In genomic region chr3:149744151-149744550, GRCh38 we compare ENCODE assay signal across 19 cellular contexts. TPM values are rescaled to one million over a fixed set of nuclear protein-coding genes. Genes with fewer than 3 reads are reported as not detected.
A peak's percentile ranks its signal among the peaks of the same experiment; 100 is the strongest.
DNase-seq lines count a peak whose midpoint lies in the region; ATAC-seq, FAIRE-seq and TF ChIP-seq lines count a peak whose summit lies in the region.
"Had no signal": no experiment of that assay in that cellular context is flagged by ENCODE, and none has a peak within 500 bp of the region (broad histone marks: within the 10 kb centered on the region; RNA-seq: fewer than 3 reads in every experiment).

No MANE protein-coding gene starts in this region.

- H3K4me1 Mint-ChIP-seq in activated T-cell treated with anti-CD3 and anti-CD28 coated beads, Interleukin-2, amount 50 U/mL, for 72 hours (ENCODE audit: low read depth), result peaks cover 2% of the 10 kb centered on the region
- H3K4me1 Mint-ChIP-seq in activated T-cell treated with anti-CD3 and anti-CD28 coated beads, Interleukin-2, amount 50 U/mL, for 4 hours (ENCODE audit: low read depth), result peaks cover 11% of the 10 kb centered on the region
- H3K4me1 Mint-ChIP-seq: CD14-positive monocyte had no signal

- no peak overlapping the region for H3K4me3 ChIP-seq in K562
- H3K4me3 ChIP-seq: BLaER1 had no signal

- H3K27me3 Mint-ChIP-seq in activated T-cell treated with anti-CD3 and anti-CD28 coated beads, Interleukin-2, amount 50 U/mL, for 72 hours (ENCODE audit: low read depth), result no peaks in the 10 kb centered on the region
- H3K27me3 Mint-ChIP-seq in activated T-cell treated with anti-CD3 and anti-CD28 coated beads, Interleukin-2, amount 50 U/mL, for 4 hours (ENCODE audit: low read depth), result no peaks in the 10 kb centered on the region
- H3K27me3 Mint-ChIP-seq: CD4-positive, alpha-beta memory T cell had no signal

- intact Hi-C loops in K562 (cut with micrococcal nuclease), result no loop called here

- in situ Hi-C loops in K562 (cut with MboI), result no loop called here

- TF ChIP-seq CTCF in K562 (IDR thresholded peaks at IDR 0.05 in 2 of 3, conservative IDR thresholded peaks at IDR 0.05 in 1 of 3; ENCODE audit: insufficient read depth in 2 of 3, low read depth in 1 of 3, low read length in 3 of 3), result no peak

- no peak overlapping the region for H3K4me3 Mint-ChIP-seq in activated T-cell treated with anti-CD3 and anti-CD28 coated beads, Interleukin-2, amount 50 U/mL, for 72 hours
- H3K4me3 Mint-ChIP-seq in activated T-cell treated with anti-CD3 and anti-CD28 coated beads, Interleukin-2, amount 50 U/mL, for 4 hours, result no peak overlapping the region
- H3K4me3 Mint-ChIP-seq: CD14-positive monocyte; CD4-positive, alpha-beta memory T cell; H9 had no signal

- no peak for TF ChIP-seq EP300 in K562 (IDR thresholded peaks at IDR 0.05; ENCODE audit: low read length)

- H3K36me3 ChIP-seq in K562 (ENCODE audit: control insufficient read depth, insufficient read depth, low read length), result peaks cover 45% of the 10 kb centered on the region; the same call in 1 of the 3 replicates

- H3K79me2 ChIP-seq in K562 (ENCODE audit: control insufficient read depth, insufficient read depth, low read length), result no peaks in the 10 kb centered on the region

- no peak for DNase-seq in activated T-cell treated with anti-CD3 and anti-CD28 coated beads, Interleukin-2, amount 50 U/mL, for 72 hours
- no peak for DNase-seq in activated T-cell treated with anti-CD3 and anti-CD28 coated beads, Interleukin-2, amount 50 U/mL, for 4 hours
- DNase-seq in K562 (ENCODE audit: extremely low read depth in 1 of 4, low spot score in 3 of 4), result no peak
- DNase-seq in glomerular endothelial cell (ENCODE audit: extremely low read depth, low read depth, low spot score), result peak; percentile 18
- no peak for DNase-seq in urothelium cell line (ENCODE audit: low spot score)
- no peak for DNase-seq in HTR-8/SVneo (ENCODE audit: insufficient read length, low spot score)
- DNase-seq: 8988T; CD4-positive, alpha-beta memory T cell; DMS153; DMS79; GF-D8; H9 had no signal

- H3K27ac ChIP-seq in K562 (ENCODE audit: extremely low read depth, low read depth, low read length), result no peak overlapping the region
- H3K27ac ChIP-seq: BLaER1 had no signal

- H3K9ac ChIP-seq in K562 (ENCODE audit: insufficient read depth in 1 of 2, low read depth in 2 of 2, low read length in 2 of 2), result no peak overlapping the region
- H3K9ac ChIP-seq: BLaER1 had no signal

- H2AFZ ChIP-seq in K562 (ENCODE audit: low read depth, low read length), result no peak overlapping the region

- no peaks in the 10 kb centered on the region for H3K9me3 ChIP-seq in K562 (replicated peaks; ENCODE audit: control insufficient read depth, insufficient read depth, low read depth, low read length)
- H3K9me3 ChIP-seq: BLaER1 had no signal

- no peaks in the 10 kb centered on the region for H3K9me3 Mint-ChIP-seq in activated T-cell treated with anti-CD3 and anti-CD28 coated beads, Interleukin-2, amount 50 U/mL, for 72 hours
- no peaks in the 10 kb centered on the region for H3K9me3 Mint-ChIP-seq in activated T-cell treated with anti-CD3 and anti-CD28 coated beads, Interleukin-2, amount 50 U/mL, for 4 hours
- H3K9me3 Mint-ChIP-seq: CD14-positive monocyte; CD4-positive, alpha-beta memory T cell; H9 had no signal

- BruUV-seq in K562 (replicated peaks; lab: Mats Ljungman, UMichigan), result no TSS peak

- FAIRE-seq in K562 (lab: Jason Lieb, UNC) (peak; percentile 40), urothelium cell line (lab: Jason Lieb, UNC) (no peak), HTR-8/SVneo (lab: Jason Lieb, UNC) (no peak)
- FAIRE-seq: H1 had no signal

- POLR2A ChIA-PET in K562 (lab: Yijun Ruan, JAX), result no interaction called here

- H3K27me3 ChIP-seq in K562 (ENCODE audit: control insufficient read depth in 2 of 2, insufficient read depth in 2 of 2, low read length in 2 of 2), result no peaks in the 10 kb centered on the region
- H3K27me3 ChIP-seq: BLaER1 had no signal

- no peak overlapping the region for H3K4me2 ChIP-seq in K562 (ENCODE audit: insufficient read depth, low read length)
- H3K4me2 ChIP-seq: BLaER1 had no signal

- CTCF ChIA-PET in K562 (lab: Yijun Ruan, JAX; ENCODE audit: low intra/inter-chr PET ratio), result no interaction called here

- ATAC-seq in activated T-cell treated with anti-CD3 and anti-CD28 coated beads, Interleukin-2, amount 50 U/mL, for 72 hours (replicated peaks in 1 of 2), result no peak
- no peak for ATAC-seq in activated T-cell treated with anti-CD3 and anti-CD28 coated beads, Interleukin-2, amount 50 U/mL, for 4 hours
- ATAC-seq in K562 (no peak), GM21381 (IDR thresholded peaks at IDR 0.05; ENCODE audit: unreplicated experiment) (no peak)

- TF ChIP-seq RAD21 in K562 (CRISPR knock-in tag; conservative IDR thresholded peaks at IDR 0.05 in 1 of 2, IDR thresholded peaks at IDR 0.05 in 1 of 2), result no peak

- peak overlapping the region; percentile 21 for H3K27ac Mint-ChIP-seq in activated T-cell treated with anti-CD3 and anti-CD28 coated beads, Interleukin-2, amount 50 U/mL, for 72 hours
- H3K27ac Mint-ChIP-seq: CD14-positive monocyte, H9 had no signal

- H3K4me1 ChIP-seq in K562 (replicated peaks in 1 of 2; ENCODE audit: control insufficient read depth in 2 of 2, insufficient read depth in 2 of 2, low read length in 2 of 2), result no peaks in the 10 kb centered on the region
- H3K4me1 ChIP-seq: BLaER1 had no signal

- H4K20me1 ChIP-seq in K562 (replicated peaks; ENCODE audit: control insufficient read depth, insufficient read depth, low read length), result no peaks in the 10 kb centered on the region
- H4K20me1 ChIP-seq: BLaER1 had no signal

- no peaks in the 10 kb centered on the region for H3K9me1 ChIP-seq in K562 (ENCODE audit: control insufficient read depth, insufficient read depth, low read length)

- no peak for TF ChIP-seq POLR2A in K562 (conservative IDR thresholded peaks at IDR 0.05)

- H3K36me3 Mint-ChIP-seq in activated T-cell treated with anti-CD3 and anti-CD28 coated beads, Interleukin-2, amount 50 U/mL, for 72 hours (ENCODE audit: insufficient read depth in 2 of 2), result peaks cover 23 to 31% of the 10 kb centered on the region in 2 donors
- H3K36me3 Mint-ChIP-seq in activated T-cell treated with anti-CD3 and anti-CD28 coated beads, Interleukin-2, amount 50 U/mL, for 4 hours (ENCODE audit: insufficient read depth), result peaks cover 46% of the 10 kb centered on the region

TF ChIP-seq in K562, 482 proteins besides CTCF, POLR2A, EP300 and RAD21:
- TF ChIP-seq ZNF445 (CRISPR knock-in tag; IDR thresholded peaks at IDR 0.05; ENCODE audit: low read depth) (no peak), SRF (CRISPR knock-in tag; IDR thresholded peaks at IDR 0.05) (no peak), ZNF41 (CRISPR knock-in tag; conservative IDR thresholded peaks at IDR 0.05) (no peak), SPI1 (IDR thresholded peaks at IDR 0.05; ENCODE audit: borderline replicate concordance, low read depth, low read length) (no peak), EGR1 (conservative IDR thresholded peaks at IDR 0.05) (no peak)

RNA-seq across cellular contexts. Expression of gene COMMD2, which starts 8.1 kb away (rescaled TPM):
- 10 to 100 TPM; 35.3 to 40.6 TPM for total RNA-seq in activated T-cell treated with anti-CD3 and anti-CD28 coated beads, Interleukin-2, amount 50 U/mL, for 72 hours
- 10 to 100 TPM; 41.3 to 44.5 (median 44.1) TPM for total RNA-seq in activated T-cell treated with anti-CD3 and anti-CD28 coated beads, Interleukin-2, amount 50 U/mL, for 4 hours
- total RNA-seq in K562 (2011; cell fraction: chromatin; rRNA removed; ENCODE audit: low replicate concordance), result 13.6 and 23.0 TPM in 2 replicates
- 8.3 and 10.1 TPM in 2 replicates for total RNA-seq in K562 (2011; cell fraction: nucleolus; rRNA removed)
- 15.0 and 27.2 TPM in 2 replicates for total RNA-seq in K562 (2011; cell fraction: nucleoplasm; rRNA removed)
- total RNA-seq in K562 (2014; rRNA removed) (22.2 and 25.8 TPM in 2 replicates), K562 (2014; rRNA removed; fragmentation: Illumina TruSeq; extraction: Trizol) (41.8 and 43.6 TPM in 2 replicates), K562 (2015; rRNA removed; fragmentation: Illumina TruSeq; extraction: Trizol) (25.8 and 29.4 TPM in 2 replicates), K562 (2021) (36.1 and 37.5 TPM in 2 replicates), glomerular endothelial cell (25.9 and 34.6 TPM in 2 replicates)
- polyA plus RNA-seq in K562 (2011; rRNA removed) (38.1 and 69.1 TPM in 2 replicates), K562 (2014; fragmentation: Illumina TruSeq; extraction: Trizol) (59.0 and 68.2 TPM in 2 replicates), K562 (2014; fragmentation: Nextera tagmentation; extraction: Ambion mirVana) (100 to 1,000 TPM in 1 of 2 experiments, 10 to 100 TPM in 1; 93.0 to 102 TPM), K562 (2014; rRNA removed) (27.9 and 32.9 TPM in 2 replicates)
- 21.8 and 24.0 TPM in 2 replicates for polyA plus RNA-seq in K562 (2011; cell fraction: cytosol; rRNA removed)
- polyA plus RNA-seq in K562 (2011; cell fraction: nucleus; rRNA removed), result 6.9 and 7.1 TPM in 2 replicates
- 26.3 and 30.0 TPM in 2 replicates for polyA plus RNA-seq in K562 (2012)
- 32.7 and 33.1 TPM in 2 replicates for polyA minus RNA-seq in K562 (2011; rRNA and poly(A)+ RNA removed)
- polyA minus RNA-seq in K562 (2011; cell fraction: cytosol; rRNA and poly(A)+ RNA removed), result 12.5 and 12.8 TPM in 2 replicates
- 11.2 and 13.6 TPM in 2 replicates for polyA minus RNA-seq in K562 (2011; cell fraction: nucleus; rRNA and poly(A)+ RNA removed)

RNA-seq across cellular contexts. Expression of gene ANKUB1, which starts 48.2 kb away (rescaled TPM):
- total RNA-seq in activated T-cell treated with anti-CD3 and anti-CD28 coated beads, Interleukin-2, amount 50 U/mL, for 72 hours, result not detected
- total RNA-seq in activated T-cell treated with anti-CD3 and anti-CD28 coated beads, Interleukin-2, amount 50 U/mL, for 4 hours, result not detected
- total RNA-seq in K562 (2011; cell fraction: chromatin; rRNA removed; ENCODE audit: low replicate concordance), result not detected in 2 replicates
- total RNA-seq in K562 (2011; cell fraction: nucleolus; rRNA removed), result not detected in 2 replicates
- total RNA-seq in K562 (2011; cell fraction: nucleoplasm; rRNA removed), result not detected in 2 replicates
- total RNA-seq in K562 (2014; rRNA removed) (not detected in 2 replicates), K562 (2014; rRNA removed; fragmentation: Illumina TruSeq; extraction: Trizol) (not detected in 2 replicates), K562 (2015; rRNA removed; fragmentation: Illumina TruSeq; extraction: Trizol) (not detected in 2 replicates), K562 (2021) (not detected in 2 replicates), glomerular endothelial cell (not detected in 2 replicates)
- polyA plus RNA-seq in K562 (2011; rRNA removed) (not detected in 2 replicates), K562 (2014; fragmentation: Illumina TruSeq; extraction: Trizol) (not detected in 2 replicates), K562 (2014; fragmentation: Nextera tagmentation; extraction: Ambion mirVana) (not detected), K562 (2014; rRNA removed) (not detected in 2 replicates)
- polyA plus RNA-seq in K562 (2011; cell fraction: cytosol; rRNA removed), result 0.12 TPM in 1 of 2 replicates, not detected in the other
- polyA plus RNA-seq in K562 (2011; cell fraction: nucleus; rRNA removed), result not detected in 2 replicates
- polyA plus RNA-seq in K562 (2012), result not detected in 2 replicates
- 0.27 TPM in 1 of 2 replicates, not detected in the other for polyA minus RNA-seq in K562 (2011; rRNA and poly(A)+ RNA removed)
- not detected in 2 replicates for polyA minus RNA-seq in K562 (2011; cell fraction: cytosol; rRNA and poly(A)+ RNA removed)
- polyA minus RNA-seq in K562 (2011; cell fraction: nucleus; rRNA and poly(A)+ RNA removed), result not detected in 2 replicates
- total RNA-seq: A673; CD4-positive, alpha-beta memory T cell; Daoy; H1; H9 had no signal
- polyA plus RNA-seq: AG04450; CD14-positive monocyte; CD4-positive, alpha-beta memory T cell; H1 had no signal
